Comparison of ENCODE assay signal across 21 cellular contexts in the genomic region with DNA sequence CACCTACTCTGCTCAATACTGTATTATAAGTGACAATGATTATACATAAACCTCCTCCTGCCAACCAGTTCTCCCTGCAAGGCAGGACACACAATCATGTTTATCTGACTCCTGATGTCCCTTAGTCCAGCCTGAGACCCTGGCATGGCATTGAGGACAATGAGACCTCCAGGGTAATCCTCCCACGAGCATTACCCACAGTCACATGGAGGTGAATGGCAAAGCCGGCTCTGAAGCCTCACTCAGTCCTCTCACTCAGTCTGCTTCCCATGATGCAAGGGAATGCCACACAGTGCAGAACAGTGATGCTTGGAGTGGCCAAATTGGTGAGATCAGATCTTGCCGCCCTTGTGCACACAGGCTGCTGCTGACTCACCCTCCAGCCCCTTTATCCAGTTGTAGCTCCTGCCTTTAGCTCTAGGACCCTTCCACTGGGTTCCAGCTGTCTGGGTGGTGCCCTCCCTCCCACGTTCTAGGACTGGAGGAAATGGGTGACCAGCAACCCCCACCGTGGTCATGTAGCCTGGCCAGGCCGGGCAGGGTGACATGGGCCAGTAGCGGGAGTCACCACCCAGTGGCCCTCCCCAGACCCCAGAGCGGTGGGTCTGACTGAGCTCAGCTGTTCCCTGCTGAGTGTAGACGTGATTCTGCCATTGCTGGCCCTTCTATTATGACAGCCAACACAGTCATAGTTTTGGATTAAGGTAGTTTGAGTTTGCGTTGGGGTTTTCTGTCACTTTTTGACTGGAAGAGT. TPM values are rescaled to one million over a fixed set of nuclear protein-coding genes. Genes with fewer than 3 reads are reported as not detected.
"Had no signal": no experiment of that assay in that cellular context is flagged by ENCODE, and none has a peak within 500 bp of the region (broad histone marks: within the 10 kb centered on the region; RNA-seq: fewer than 3 reads in every experiment).

No MANE protein-coding gene starts in this region.

- DNase-seq: activated CD4-positive, alpha-beta T cell treated with anti-CD3 and anti-CD28 coated beads for 1 hour; activated CD4-positive, alpha-beta T cell treated with anti-CD3 and anti-CD28 coated beads, Interleukin-2, amount 50 U/mL, for 1 hour; activated CD8-positive, alpha-beta T cell treated with anti-CD3 and anti-CD28 coated beads, Interleukin-2, amount 10 ng/mL, durations not matched to agents 7 days and 5 days; activated naive CD4-positive, alpha-beta T cell treated with Interleukin-2 at 50 U/mL for 16 hours; activated naive CD8-positive, alpha-beta T cell treated with anti-CD3 and anti-CD28 coated beads for 36 hours; activated T-cell treated with anti-CD3 and anti-CD28 coated beads, Interleukin-2, amount 50 U/mL, for 4 hours; cortex of kidney; heart right ventricle; kidney; lower lobe of right lung; mesendoderm; mucosa of descending colon; nephron progenitor cell; occipital lobe; stimulated activated CD4-positive, alpha-beta T cell treated with anti-CD3 and anti-CD28 coated beads, Interleukin-15, amount 100 ng/mL, for 24 hours; stimulated activated naive B cell treated with anti-CD40 and anti-IgM and Interleukin-4, amounts not matched to agents 10 μg/mL and 1 μg/mL and 100 μg/mL, for 72 hours; T-helper 1 cell; T-helper 9 cell had no signal

- FAIRE-seq: endometrium, kidney had no signal

- H3K27ac ChIP-seq: breast epithelium, heart right ventricle, lower lobe of right lung had no signal

- H3K27me3 ChIP-seq: breast epithelium had no signal

- H3K4me1 ChIP-seq: breast epithelium had no signal

- H3K36me3 ChIP-seq: breast epithelium, heart right ventricle, lower lobe of right lung had no signal

- H3K4me2 ChIP-seq: smooth muscle cell had no signal

- H3K9me3 ChIP-seq: breast epithelium, heart right ventricle, lower lobe of right lung, mucosa of descending colon had no signal

- H3K4me3 ChIP-seq: breast epithelium, heart right ventricle, lower lobe of right lung, mucosa of descending colon, smooth muscle cell had no signal

RNA-seq across cellular contexts. Expression of a gene that starts 5.5 kb away (rescaled TPM):
- polyA plus RNA-seq: smooth muscle cell had no signal
